Comparison of ENCODE assay signal across 21 cellular contexts in genomic region chr5:149438711-149439132, GRCh38. TPM values are rescaled to one million over a fixed set of nuclear protein-coding genes. Genes with fewer than 3 reads are reported as not detected.
DNase-seq lines count a peak whose midpoint lies in the region; ATAC-seq and TF ChIP-seq lines count a peak whose summit lies in the region.
"Had no signal": no experiment of that assay in that cellular context is flagged by ENCODE, and none has a peak within 500 bp of the region (broad histone marks: within the 10 kb centered on the region; RNA-seq: fewer than 3 reads in every experiment).

No MANE protein-coding gene starts in this region.

- ATAC-seq in foreskin keratinocyte, result peak; percentile 9
- ATAC-seq: left lung had no signal

- H3K9me3 ChIP-seq in HUES48 (ENCODE audit: control insufficient read depth, insufficient read depth, low read length) (no peaks in the 10 kb centered on the region), WERI-Rb-1 (ENCODE audit: severe bottlenecking) (no peaks in the 10 kb centered on the region), BE2C (no peaks in the 10 kb centered on the region)
- H3K9me3 ChIP-seq: ovary, Peyer's patch, testis had no signal

- H3K27me3 ChIP-seq in HUES48 (ENCODE audit: control insufficient read depth, insufficient read depth, low read length) (no peaks in the 10 kb centered on the region), WERI-Rb-1 (ENCODE audit: insufficient read depth, low read depth, severe bottlenecking) (no peaks in the 10 kb centered on the region), foreskin keratinocyte (no peaks in the 10 kb centered on the region), BE2C (no peaks in the 10 kb centered on the region)
- H3K27me3 ChIP-seq: BLaER1, left lung, ovary, Peyer's patch, testis had no signal

- H3K4me3 ChIP-seq in HUES48 (ENCODE audit: low read depth, low read length) (no peak overlapping the region), WERI-Rb-1 (ENCODE audit: low read depth, low read length) (no peak overlapping the region), BE2C (ENCODE audit: low read depth, low read length) (no peak overlapping the region)
- H3K4me3 ChIP-seq: BLaER1, coronary artery, left lung, ovary, Peyer's patch, testis had no signal

- peaks cover 21% of the 10 kb centered on the region for H3K4me1 ChIP-seq in HUES48 (ENCODE audit: control insufficient read depth, insufficient read depth, low read length)
- peaks cover 23% of the 10 kb centered on the region for H3K4me1 ChIP-seq in foreskin keratinocyte
- peaks cover 7% of the 10 kb centered on the region for H3K4me1 ChIP-seq in BE2C

- H3K36me3 ChIP-seq in HUES48 (ENCODE audit: control insufficient read depth, insufficient read depth, low read length) (no peaks in the 10 kb centered on the region), WERI-Rb-1 (no peaks in the 10 kb centered on the region), BE2C (no peaks in the 10 kb centered on the region)
- H3K36me3 ChIP-seq: BLaER1, left lung, ovary, Peyer's patch had no signal

- H3K9ac ChIP-seq in HUES48 (ENCODE audit: low read depth, low read length), result no peak overlapping the region
- H3K9ac ChIP-seq: BLaER1 had no signal

- TF ChIP-seq CTCF in WERI-Rb-1 (IDR thresholded peaks at IDR 0.05; ENCODE audit: low read depth, low read length) (no peak), foreskin keratinocyte (conservative IDR thresholded peaks at IDR 0.05) (no peak), BE2C (IDR thresholded peaks at IDR 0.05; ENCODE audit: low read depth, low read length) (no peak)

- DNase-seq in WERI-Rb-1 (peak; percentile 43), foreskin keratinocyte (peak; percentile 82 to 85), superior temporal gyrus (ENCODE audit: extremely low spot score) (peak; percentile 30), DMS153 (lab: John Stamatoyannopoulos, UW) (no peak), BE2C (no peak)
- DNase-seq in stimulated activated CD4-positive, alpha-beta T cell treated with anti-CD3 and anti-CD28 coated beads, Interleukin-4, amount 100 ng/mL, for 1 hour, result no peak
- DNase-seq: activated CD4-positive, alpha-beta T cell treated with anti-CD3 and anti-CD28 coated beads, Interleukin-2, amount 10 ng/mL, durations not matched to agents 7 days and 5 days; activated naive CD4-positive, alpha-beta T cell treated with anti-CD3 and anti-CD28 coated beads, Interleukin-2, amount 50 U/mL, for 16 hours; activated T-cell treated with anti-CD3 and anti-CD28 coated beads for 4 hours; DMS79 treated with DMSO at 0.1 percent for 48 hours; left lung; NCI-H1048; ovary; Peyer's patch; small intestine; stimulated activated CD4-positive, alpha-beta T cell treated with anti-CD3 and anti-CD28 coated beads, Interleukin-4, amount 100 ng/mL, for 4 hours; stimulated activated CD8-positive, alpha-beta memory T cell treated with anti-CD3 and anti-CD28 coated beads, Interleukin-4, amount 100 ng/mL, for 48 hours; testis had no signal

- H3K27ac ChIP-seq in HUES48 (ENCODE audit: low read depth, low read length) (peak overlapping the region; percentile 6), WERI-Rb-1 (peak overlapping the region; percentile 42), foreskin keratinocyte (peak overlapping the region; percentile 97)
- H3K27ac ChIP-seq: BLaER1, coronary artery, ovary, testis had no signal

RNA-seq across cellular contexts. Expression of gene IL17B, which starts 59.6 kb away (rescaled TPM):
- not detected in 2 replicates for total RNA-seq in foreskin keratinocyte
- polyA plus RNA-seq in foreskin keratinocyte, result not detected in 2 replicates
- polyA plus RNA-seq in BE2C (2012; ENCODE audit: insufficient read depth, insufficient read length, low read depth), result 1.1 TPM
- total RNA-seq: activated CD4-positive, alpha-beta T cell treated with anti-CD3 and anti-CD28 coated beads, Interleukin-2, amount 10 ng/mL, durations not matched to agents 7 days and 5 days; Peyer's patch had no signal

Comparison
In these comparisons a context has a peak if more than half of its experiments do, and no peak if none do; other contexts are left out.
1. H3K27ac ChIP-seq: peak in every context shown above with its lines; median percentile 97 in foreskin keratinocyte; 42 in WERI-Rb-1; 6 in HUES48.
2. DNase-seq: peak in WERI-Rb-1 (single experiment), foreskin keratinocyte (2 of 2) and superior temporal gyrus (single experiment); none in DMS153 (single experiment), BE2C (single experiment) and stimulated activated CD4-positive, alpha-beta T cell treated with anti-CD3 and anti-CD28 coated beads, Interleukin-4, amount 100 ng/mL, for 1 hour (single experiment).